1 cellular context compared by ENCODE assay signal in genomic region chr4:179569549-179569948, GRCh38.
TF ChIP-seq lines count a peak whose summit lies in the region.

No MANE protein-coding gene starts in this region.

TF ChIP-seq in GM12878, 131 proteins besides CTCF, POLR2A, EP300 and RAD21:
- no peak for TF ChIP-seq EED (IDR thresholded peaks at IDR 0.05; ENCODE audit: low read depth)
